ENCODE assay signal across 9 cellular contexts in genomic region chr16:26569793-26570192, GRCh38.
DNase-seq lines count a peak whose midpoint lies in the region; ATAC-seq and TF ChIP-seq lines count a peak whose summit lies in the region.
"Had no signal": no experiment of that assay in that cellular context is flagged by ENCODE, and none has a peak within 500 bp of the region (broad histone marks: within the 10 kb centered on the region; RNA-seq: fewer than 3 reads in every experiment).

No MANE protein-coding gene starts in this region.

- H3K4me3 Mint-ChIP-seq in T-helper 17 cell: no peak overlapping the region
- no peak overlapping the region for H3K4me3 Mint-ChIP-seq in CD8-positive, alpha-beta T cell
- H3K4me3 Mint-ChIP-seq: activated naive CD4-positive, alpha-beta T cell treated with anti-CD3 and anti-CD28 coated beads, Interleukin-2, amount 50 U/mL, for 24 hours had no signal

- POLR2A ChIA-PET in CD8-positive, alpha-beta T cell (lab: Charles Lee): interaction anchor here (0.6 kb wide), 1 partner anchor 838 kb away, joined by 3 read pairs; no protein-coding TSS in a partner anchor

- no peaks in the 10 kb centered on the region for H3K36me3 Mint-ChIP-seq in T-helper 17 cell (ENCODE audit: low read depth)
- H3K36me3 Mint-ChIP-seq in CD8-positive, alpha-beta T cell: no peaks in the 10 kb centered on the region
- H3K36me3 Mint-ChIP-seq: activated naive CD4-positive, alpha-beta T cell treated with anti-CD3 and anti-CD28 coated beads, Interleukin-2, amount 50 U/mL, for 24 hours had no signal

- H3K27me3 ChIP-seq in CD8-positive, alpha-beta T cell (ENCODE audit: insufficient read depth, low read length): no peaks in the 10 kb centered on the region

- H3K27ac ChIP-seq in 22Rv1: no peak overlapping the region
- H3K27ac ChIP-seq in CD8-positive, alpha-beta T cell (ENCODE audit: low read depth, low read length): no peak overlapping the region

- TF ChIP-seq CTCF in 22Rv1 (IDR thresholded peaks at IDR 0.05): peak; percentile 36
- peak; percentile 20 for TF ChIP-seq CTCF in GM12865 (IDR thresholded peaks at IDR 0.05; ENCODE audit: insufficient read depth, low read depth, low read length, missing control alignments)
- TF ChIP-seq CTCF in epithelial cell of proximal tubule (conservative IDR thresholded peaks at IDR 0.05; ENCODE audit: low read depth, low read length): peak; percentile 29
- TF ChIP-seq CTCF in CD8-positive, alpha-beta T cell (IDR thresholded peaks at IDR 0.05): no peak

- no peaks in the 10 kb centered on the region for H3K4me1 ChIP-seq in CD8-positive, alpha-beta T cell (ENCODE audit: insufficient read depth, low read length)

- no peak overlapping the region for H3K4me3 ChIP-seq in GM12865 (ENCODE audit: low read depth, low read length)
- no peak overlapping the region for H3K4me3 ChIP-seq in epithelial cell of proximal tubule (ENCODE audit: low read depth, low read length)
- H3K4me3 ChIP-seq in CD8-positive, alpha-beta T cell (ENCODE audit: low read depth, low read length): no peak overlapping the region

- H3K27me3 Mint-ChIP-seq in T-helper 17 cell: peaks cover 24% of the 10 kb centered on the region
- no peaks in the 10 kb centered on the region for H3K27me3 Mint-ChIP-seq in CD8-positive, alpha-beta T cell (ENCODE audit: low read depth)

- CTCF ChIA-PET in CD8-positive, alpha-beta T cell (lab: Charles Lee): interaction anchor here (0.8 to 2.1 kb wide), 3 partner anchors 10 to 24 kb away, joined by 3 to 8 read pairs (median 3); no protein-coding TSS in a partner anchor

- no peaks in the 10 kb centered on the region for H3K36me3 ChIP-seq in CD8-positive, alpha-beta T cell (ENCODE audit: insufficient read depth, low read length)

- intact Hi-C loops in CD8-positive, alpha-beta T cell (cut with DNase I, micrococcal nuclease): no loop called here

- H3K27ac Mint-ChIP-seq in T-helper 17 cell: no peak overlapping the region
- no peak overlapping the region for H3K27ac Mint-ChIP-seq in CD8-positive, alpha-beta T cell
- H3K27ac Mint-ChIP-seq: activated naive CD4-positive, alpha-beta T cell treated with anti-CD3 and anti-CD28 coated beads, Interleukin-2, amount 50 U/mL, for 24 hours had no signal

- ATAC-seq in T-helper 17 cell (no peak), GM18498 (IDR thresholded peaks at IDR 0.05; ENCODE audit: unreplicated experiment) (no peak)
- no peak for ATAC-seq in CD8-positive, alpha-beta T cell

- no peaks in the 10 kb centered on the region for H3K4me1 Mint-ChIP-seq in T-helper 17 cell
- H3K4me1 Mint-ChIP-seq in CD8-positive, alpha-beta T cell (ENCODE audit: low read depth): no peaks in the 10 kb centered on the region
- H3K4me1 Mint-ChIP-seq: activated naive CD4-positive, alpha-beta T cell treated with anti-CD3 and anti-CD28 coated beads, Interleukin-2, amount 50 U/mL, for 24 hours had no signal

- DNase-seq in GM12865 (ENCODE audit: low read depth) (peak; percentile 8), NCI-H748 (lab: John Stamatoyannopoulos, UW; ENCODE audit: unreplicated experiment) (peak; percentile 72), epithelial cell of proximal tubule (ENCODE audit: low read depth) (no peak), T-helper 17 cell (no peak), NCI-H774 (lab: John Stamatoyannopoulos, UW) (no peak)
- DNase-seq in CD8-positive, alpha-beta T cell: no peak

- no peaks in the 10 kb centered on the region for H3K9me3 ChIP-seq in T-helper 17 cell (ENCODE audit: control insufficient read depth, low read length, poor library complexity, severe bottlenecking)
- no peaks in the 10 kb centered on the region for H3K9me3 ChIP-seq in CD8-positive, alpha-beta T cell (ENCODE audit: low read length)

- H3K9me3 Mint-ChIP-seq in CD8-positive, alpha-beta T cell: no peaks in the 10 kb centered on the region
- H3K9me3 Mint-ChIP-seq: activated naive CD4-positive, alpha-beta T cell treated with anti-CD3 and anti-CD28 coated beads, Interleukin-2, amount 50 U/mL, for 24 hours had no signal

Comparison
In these comparisons a context has a peak if more than half of its experiments do, and no peak if none do; other contexts are left out.
1. DNase-seq: peak in GM12865 (single experiment) and NCI-H748 (single experiment); none in epithelial cell of proximal tubule (single experiment), T-helper 17 cell (0 of 3), CD8-positive, alpha-beta T cell (0 of 7) and NCI-H774 (single experiment).